Comparison of ENCODE assay signal across 29 cellular contexts in the genomic region with DNA sequence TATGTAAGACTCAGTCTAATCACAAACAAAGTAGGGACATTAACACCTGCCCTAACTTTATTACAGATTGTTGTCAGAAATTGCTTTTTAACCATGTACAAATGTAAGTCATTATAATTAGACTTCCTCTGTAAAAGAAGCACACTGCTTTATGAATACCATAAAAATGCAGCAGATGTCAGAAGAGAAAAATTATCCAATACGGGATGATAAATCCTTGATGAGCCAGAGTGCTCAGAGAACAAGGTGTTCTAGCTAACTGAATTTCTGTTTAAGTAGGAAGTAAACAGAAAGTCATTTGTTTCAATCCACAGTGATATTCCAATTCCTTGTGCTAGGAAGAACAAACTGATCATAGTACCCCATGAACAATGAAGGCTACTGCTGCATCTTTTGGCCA.
"Had no signal": no experiment of that assay in that cellular context is flagged by ENCODE, and none has a peak within 500 bp of the region (broad histone marks: within the 10 kb centered on the region; RNA-seq: fewer than 3 reads in every experiment).

No MANE protein-coding gene starts in this region.

- H3K4me1 ChIP-seq: left lung, lower lobe of right lung, neural progenitor cell, right lobe of liver, thyroid gland, vagina had no signal

- H3K4me3 Mint-ChIP-seq: naive B cell; natural killer cell; nephron progenitor cell; neural progenitor cell; stimulated activated memory B cell treated with anti-CD40 and anti-IgM and Interleukin-4, amounts not matched to agents 10 μg/mL and 1 μg/mL and 100 μg/mL, for 72 hours had no signal

- ATAC-seq: left lung; lower lobe of right lung; natural killer cell; right lobe of liver; stimulated activated memory B cell treated with anti-CD40 and anti-IgM and Interleukin-4, amounts not matched to agents 10 μg/mL and 1 μg/mL and 100 μg/mL, for 72 hours had no signal

- DNase-seq: hippocampal formation; kidney glomerular epithelial cell; left cardiac atrium; left lung; lower lobe of right lung; mammary epithelial cell; mesenchymal stem cell; naive B cell; natural killer cell; nephron progenitor cell; occipital lobe; ovary; right lobe of liver; stimulated activated CD4-positive, alpha-beta T cell treated with anti-CD3 and anti-CD28 coated beads, Interleukin-1b, Interleukin-23, amount 100 ng/mL, for 48 hours; stimulated activated CD4-positive, alpha-beta T cell treated with anti-CD3 and anti-CD28 coated beads, Interleukin-2, amount 100 ng/mL, for 48 hours; stimulated activated CD4-positive, alpha-beta T cell treated with anti-CD3 and anti-CD28 coated beads, Interleukin-4, amount 100 ng/mL, for 4 hours; stimulated activated CD8-positive, alpha-beta memory T cell treated with anti-CD3 and anti-CD28 coated beads, Interleukin-4, amount 100 ng/mL, for 48 hours; stimulated activated naive CD4-positive, alpha-beta T cell treated with Interleukin-2 at 50 U/mL for 16 hours; stomach; testis; thyroid gland; trophoblast cell had no signal

- H3K9me3 Mint-ChIP-seq: natural killer cell; nephron progenitor cell; neural progenitor cell; stimulated activated memory B cell treated with anti-CD40 and anti-IgM and Interleukin-4, amounts not matched to agents 10 μg/mL and 1 μg/mL and 100 μg/mL, for 72 hours had no signal

- H3K9ac ChIP-seq: neural progenitor cell had no signal

- H3K27ac ChIP-seq: left lung, lower lobe of right lung, neural progenitor cell, neutrophil, ovary, right atrium auricular region, right lobe of liver, stomach, testis, thyroid gland, vagina had no signal

- H3K27me3 ChIP-seq: left lung, neural progenitor cell, neutrophil, ovary, right atrium auricular region, right lobe of liver, stomach, testis, thyroid gland, vagina had no signal

- H3K36me3 Mint-ChIP-seq: naive B cell; natural killer cell; neural progenitor cell; stimulated activated memory B cell treated with anti-CD40 and anti-IgM and Interleukin-4, amounts not matched to agents 10 μg/mL and 1 μg/mL and 100 μg/mL, for 72 hours had no signal

- H3K4me1 Mint-ChIP-seq: naive B cell; nephron progenitor cell; neural progenitor cell; stimulated activated memory B cell treated with anti-CD40 and anti-IgM and Interleukin-4, amounts not matched to agents 10 μg/mL and 1 μg/mL and 100 μg/mL, for 72 hours had no signal

- H3K36me3 ChIP-seq: left lung, lower lobe of right lung, neural progenitor cell, neutrophil, ovary, right atrium auricular region, right lobe of liver, stomach, thyroid gland, vagina had no signal

- H3K4me3 ChIP-seq: left lung, lower lobe of right lung, neural progenitor cell, ovary, right atrium auricular region, right lobe of liver, smooth muscle cell, stomach, testis, thyroid gland, vagina had no signal

- H3K4me2 ChIP-seq: neural progenitor cell, smooth muscle cell had no signal

- H3K27ac Mint-ChIP-seq: naive B cell; natural killer cell; nephron progenitor cell; neural progenitor cell; progenitor cell of endocrine pancreas; stimulated activated memory B cell treated with anti-CD40 and anti-IgM and Interleukin-4, amounts not matched to agents 10 μg/mL and 1 μg/mL and 100 μg/mL, for 72 hours had no signal

- H3K9me3 ChIP-seq: left lung, lower lobe of right lung, neutrophil, ovary, right atrium auricular region, right lobe of liver, stomach, testis, thyroid gland, vagina had no signal

- H2AFZ ChIP-seq: neural progenitor cell had no signal
